In genomic region chr10:129093641-129094040, GRCh38 we compare ENCODE assay signal across 36 cellular contexts.
"Had no signal": no experiment of that assay in that cellular context is flagged by ENCODE, and none has a peak within 500 bp of the region (broad histone marks: within the 10 kb centered on the region; RNA-seq: fewer than 3 reads in every experiment).

No MANE protein-coding gene starts in this region.

- H3K9me3 Mint-ChIP-seq: activated B cell treated with CpG ODN at 0.5 μM for 24 hours; activated CD4-positive, alpha-beta memory T cell treated with anti-CD3 and anti-CD28 coated beads, Interleukin-2, amount 10 ng/mL, durations not matched to agents 7 days and 5 days; activated CD4-positive, alpha-beta T cell treated with anti-CD3 and anti-CD28 coated beads, Interleukin-2, amount 10 ng/mL, durations not matched to agents 7 days and 5 days; activated naive CD4-positive, alpha-beta T cell treated with anti-CD3 and anti-CD28 coated beads, Interleukin-2, amount 10 ng/mL, durations not matched to agents 7 days and 5 days; activated naive CD4-positive, alpha-beta T cell treated with anti-CD3 and anti-CD28 coated beads, Interleukin-2, amount 50 U/mL, for 24 hours; activated naive CD8-positive, alpha-beta T cell treated with anti-CD3 and anti-CD28 coated beads, Interleukin-2, amount 10 ng/mL, durations not matched to agents 7 days and 5 days; activated naive CD8-positive, alpha-beta T cell treated with anti-CD3 and anti-CD28 coated beads, Interleukin-2, amount 50 U/mL, for 24 hours; activated T-cell treated with anti-CD3 and anti-CD28 coated beads, Interleukin-2, amount 50 U/mL, for 24 hours; activated T-helper 2 cell treated with anti-CD3 and anti-CD28 coated beads, Interferon-gamma antibody, Interleukin-2, Interleukin-4, amounts not matched to agents 10 μg/mL and 5 μg/mL and 100 μg/mL, durations not matched to agents 14 hours and 24 hours and 36 hours; central memory CD8-positive, alpha-beta T cell; T-helper 1 cell treated with Interleukin-12 subunit alpha and Interleukin-12 subunit beta and Interleukin-4 antibody, amounts not matched to agents 30 μg/mL and 1 μg/mL, for 36 hours; T-helper 2 cell treated with Interferon-gamma antibody and Interleukin-4, amounts not matched to agents 5 μg/mL and 100 μg/mL, for 36 hours had no signal

- H3K27ac ChIP-seq: ascending aorta, cardiac muscle cell, VCaP had no signal

- H3K36me3 Mint-ChIP-seq: activated naive CD4-positive, alpha-beta T cell treated with anti-CD3 and anti-CD28 coated beads, Interleukin-2, amount 10 ng/mL, durations not matched to agents 7 days and 5 days; activated naive CD4-positive, alpha-beta T cell treated with anti-CD3 and anti-CD28 coated beads, Interleukin-2, amount 50 U/mL, for 24 hours; activated naive CD8-positive, alpha-beta T cell; activated naive CD8-positive, alpha-beta T cell treated with anti-CD3 and anti-CD28 coated beads, Interleukin-2, amount 10 ng/mL, durations not matched to agents 7 days and 5 days; brain had no signal

- H3K4me3 Mint-ChIP-seq: activated B cell treated with CpG ODN at 0.5 μM for 24 hours; activated CD4-positive, alpha-beta memory T cell treated with anti-CD3 and anti-CD28 coated beads, Interleukin-2, amount 10 ng/mL, durations not matched to agents 7 days and 5 days; activated CD4-positive, alpha-beta T cell treated with anti-CD3 and anti-CD28 coated beads for 36 hours; activated CD4-positive, alpha-beta T cell treated with anti-CD3 and anti-CD28 coated beads, Interleukin-2, amount 10 ng/mL, durations not matched to agents 7 days and 5 days; activated CD8-positive, alpha-beta T cell treated with anti-CD3 and anti-CD28 coated beads, Interleukin-2, amount 10 ng/mL, durations not matched to agents 7 days and 5 days; activated naive CD4-positive, alpha-beta T cell treated with anti-CD3 and anti-CD28 coated beads, Interleukin-2, amount 10 ng/mL, durations not matched to agents 7 days and 5 days; activated naive CD4-positive, alpha-beta T cell treated with anti-CD3 and anti-CD28 coated beads, Interleukin-2, amount 50 U/mL, for 24 hours; activated naive CD8-positive, alpha-beta T cell; activated naive CD8-positive, alpha-beta T cell treated with anti-CD3 and anti-CD28 coated beads, Interleukin-2, amount 10 ng/mL, durations not matched to agents 7 days and 5 days; activated naive CD8-positive, alpha-beta T cell treated with anti-CD3 and anti-CD28 coated beads, Interleukin-2, amount 50 U/mL, for 24 hours; activated T-cell treated with anti-CD3 and anti-CD28 coated beads, Interleukin-2, amount 50 U/mL, for 24 hours; brain; central memory CD8-positive, alpha-beta T cell; T-helper 1 cell treated with Interleukin-12 subunit alpha and Interleukin-12 subunit beta and Interleukin-4 antibody, amounts not matched to agents 30 μg/mL and 1 μg/mL, for 36 hours; T-helper 2 cell treated with Interferon-gamma antibody and Interleukin-4, amounts not matched to agents 5 μg/mL and 100 μg/mL, for 36 hours had no signal

- DNase-seq: activated B cell treated with CpG ODN at 0.5 μM for 24 hours; activated CD4-positive, alpha-beta memory T cell treated with anti-CD3 and anti-CD28 coated beads, Interleukin-2, amount 10 ng/mL, durations not matched to agents 7 days and 5 days; activated CD4-positive, alpha-beta T cell treated with anti-CD3 and anti-CD28 coated beads for 1 hour; activated CD4-positive, alpha-beta T cell treated with anti-CD3 and anti-CD28 coated beads for 36 hours; activated CD4-positive, alpha-beta T cell treated with anti-CD3 and anti-CD28 coated beads for 48 hours; activated CD4-positive, alpha-beta T cell treated with anti-CD3 and anti-CD28 coated beads, Interleukin-2, amount 10 ng/mL, durations not matched to agents 7 days and 5 days; activated CD4-positive, alpha-beta T cell treated with anti-CD3 and anti-CD28 coated beads, Interleukin-2, amount 50 U/mL, for 48 hours; activated CD8-positive, alpha-beta memory T cell treated with anti-CD3 and anti-CD28 coated beads, Interleukin-2, amount 50 U/mL, for 4 hours; activated CD8-positive, alpha-beta T cell treated with anti-CD3 and anti-CD28 coated beads, Interleukin-2, amount 10 ng/mL, durations not matched to agents 7 days and 5 days; activated effector memory CD4-positive, alpha-beta T cell treated with Interleukin-2 at 50 U/mL for 16 hours; activated gamma-delta T cell; activated naive CD4-positive, alpha-beta T cell treated with anti-CD3 and anti-CD28 coated beads, Interleukin-2, amount 10 ng/mL, durations not matched to agents 7 days and 5 days; activated naive CD4-positive, alpha-beta T cell treated with Interleukin-2 at 50 U/mL for 16 hours; activated naive CD8-positive, alpha-beta T cell treated with anti-CD3 and anti-CD28 coated beads, Interleukin-2, amount 10 ng/mL, durations not matched to agents 7 days and 5 days; activated naive CD8-positive, alpha-beta T cell treated with anti-CD3 and anti-CD28 coated beads, Interleukin-2, amount 50 U/mL, for 24 hours; activated T-cell treated with anti-CD3 and anti-CD28 coated beads, Interleukin-2, amount 50 U/mL, for 24 hours; activated T-cell treated with anti-CD3 and anti-CD28 coated beads, Interleukin-2, amount 50 U/mL, for 48 hours; amygdala; anterior cingulate cortex; caudate nucleus; cerebellar nuclear complex; SW 1271; T-helper 1 cell; T-helper 2 cell; T-helper 9 cell had no signal

- H3K9me3 ChIP-seq: ascending aorta had no signal

- H3K27me3 ChIP-seq: ascending aorta had no signal

- H3K36me3 ChIP-seq: ascending aorta, cardiac muscle cell had no signal

- H3K4me1 Mint-ChIP-seq: activated B cell treated with CpG ODN at 0.5 μM for 24 hours; activated CD4-positive, alpha-beta memory T cell treated with anti-CD3 and anti-CD28 coated beads, Interleukin-2, amount 10 ng/mL, durations not matched to agents 7 days and 5 days; activated CD4-positive, alpha-beta T cell treated with anti-CD3 and anti-CD28 coated beads for 36 hours; activated naive CD4-positive, alpha-beta T cell treated with anti-CD3 and anti-CD28 coated beads, Interleukin-2, amount 50 U/mL, for 24 hours; activated naive CD8-positive, alpha-beta T cell treated with anti-CD3 and anti-CD28 coated beads, Interleukin-2, amount 50 U/mL, for 24 hours; central memory CD8-positive, alpha-beta T cell had no signal

- H3K27me3 Mint-ChIP-seq: activated CD4-positive, alpha-beta memory T cell treated with anti-CD3 and anti-CD28 coated beads, Interleukin-2, amount 10 ng/mL, durations not matched to agents 7 days and 5 days; activated CD4-positive, alpha-beta T cell treated with anti-CD3 and anti-CD28 coated beads for 36 hours; activated naive CD4-positive, alpha-beta T cell treated with anti-CD3 and anti-CD28 coated beads, Interleukin-2, amount 50 U/mL, for 24 hours; activated naive CD8-positive, alpha-beta T cell; activated naive CD8-positive, alpha-beta T cell treated with anti-CD3 and anti-CD28 coated beads, Interleukin-2, amount 50 U/mL, for 24 hours; activated T-cell treated with anti-CD3 and anti-CD28 coated beads, Interleukin-2, amount 50 U/mL, for 24 hours; central memory CD8-positive, alpha-beta T cell had no signal

- H3K4me3 ChIP-seq: ascending aorta, cardiac muscle cell had no signal

- H3K27ac Mint-ChIP-seq: activated B cell treated with CpG ODN at 0.5 μM for 24 hours; activated CD4-positive, alpha-beta memory T cell treated with anti-CD3 and anti-CD28 coated beads, Interleukin-2, amount 10 ng/mL, durations not matched to agents 7 days and 5 days; activated CD4-positive, alpha-beta T cell treated with anti-CD3 and anti-CD28 coated beads for 36 hours; activated CD4-positive, alpha-beta T cell treated with anti-CD3 and anti-CD28 coated beads, Interleukin-2, amount 10 ng/mL, durations not matched to agents 7 days and 5 days; activated CD8-positive, alpha-beta T cell treated with anti-CD3 and anti-CD28 coated beads, Interleukin-2, amount 10 ng/mL, durations not matched to agents 7 days and 5 days; activated naive CD4-positive, alpha-beta T cell treated with anti-CD3 and anti-CD28 coated beads, Interleukin-2, amount 10 ng/mL, durations not matched to agents 7 days and 5 days; activated naive CD4-positive, alpha-beta T cell treated with anti-CD3 and anti-CD28 coated beads, Interleukin-2, amount 50 U/mL, for 24 hours; activated naive CD8-positive, alpha-beta T cell; activated naive CD8-positive, alpha-beta T cell treated with anti-CD3 and anti-CD28 coated beads, Interleukin-2, amount 10 ng/mL, durations not matched to agents 7 days and 5 days; activated naive CD8-positive, alpha-beta T cell treated with anti-CD3 and anti-CD28 coated beads, Interleukin-2, amount 50 U/mL, for 24 hours; activated T-cell treated with anti-CD3 and anti-CD28 coated beads, Interleukin-2, amount 50 U/mL, for 24 hours; activated T-helper 2 cell treated with anti-CD3 and anti-CD28 coated beads, Interferon-gamma antibody, Interleukin-2, Interleukin-4, amounts not matched to agents 10 μg/mL and 5 μg/mL and 100 μg/mL, durations not matched to agents 14 hours and 24 hours and 36 hours; brain; T-helper 1 cell treated with Interleukin-12 subunit alpha and Interleukin-12 subunit beta and Interleukin-4 antibody, amounts not matched to agents 30 μg/mL and 1 μg/mL, for 36 hours; T-helper 2 cell treated with Interferon-gamma antibody and Interleukin-4, amounts not matched to agents 5 μg/mL and 100 μg/mL, for 36 hours had no signal

- ATAC-seq: activated CD4-positive, alpha-beta T cell treated with anti-CD3 and anti-CD28 coated beads for 36 hours; activated CD4-positive, CD25-positive, alpha-beta regulatory T cell treated with anti-CD3 and anti-CD28 coated beads, Interleukin-2, amount 50 U/mL, for 24 hours; activated CD8-positive, alpha-beta T cell treated with anti-CD3 and anti-CD28 coated beads, Interleukin-2, amount 10 ng/mL, durations not matched to agents 7 days and 5 days; activated naive CD8-positive, alpha-beta T cell treated with anti-CD3 and anti-CD28 coated beads, Interleukin-2, amount 50 U/mL, for 24 hours had no signal
